In the genomic region with DNA sequence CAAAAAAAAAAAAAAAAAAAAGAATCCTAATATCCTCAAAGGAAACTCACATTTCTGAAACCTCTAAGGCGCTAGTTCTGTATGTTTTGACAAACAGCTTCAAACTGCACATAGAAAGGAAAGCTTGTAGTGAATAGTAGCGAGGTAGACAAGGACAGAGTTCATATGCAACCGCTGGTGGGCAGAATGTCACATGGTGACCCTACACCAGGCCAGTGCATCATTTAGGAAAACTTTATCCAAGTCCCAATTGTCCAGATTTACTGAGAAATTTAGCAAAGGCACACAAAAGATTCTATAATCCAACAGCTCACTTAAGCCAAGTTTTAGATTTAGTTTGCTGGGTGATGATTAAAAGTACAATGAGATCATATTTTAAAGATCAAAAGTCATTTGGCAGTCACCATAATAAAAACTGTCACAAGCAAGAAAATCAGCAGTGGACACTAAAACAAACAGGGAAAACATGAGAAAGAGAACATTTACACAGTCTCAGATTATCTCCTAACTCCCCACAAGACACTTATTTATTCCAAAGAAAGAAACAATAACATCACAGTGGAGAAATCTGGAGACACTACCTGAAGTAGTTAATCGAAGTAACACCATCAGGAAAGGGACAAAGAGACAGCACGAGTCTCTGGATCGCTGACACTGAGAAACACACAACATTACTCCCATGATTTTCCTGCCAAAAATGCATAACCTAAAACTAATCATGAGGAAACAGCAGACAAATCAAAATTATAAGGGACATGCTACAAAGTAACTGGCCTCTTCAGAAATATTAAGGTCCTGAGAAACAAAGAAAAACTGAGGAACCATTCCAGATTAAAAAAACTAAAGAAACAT, we compare ENCODE assay signal across 2 cellular contexts.
TF ChIP-seq lines count a peak whose summit lies in the region.

No MANE protein-coding gene starts in this region.

TF ChIP-seq in GM23338, 12 proteins besides CTCF, POLR2A, EP300 and RAD21 (continued from another document):
- TF ChIP-seq, protein P1, sequence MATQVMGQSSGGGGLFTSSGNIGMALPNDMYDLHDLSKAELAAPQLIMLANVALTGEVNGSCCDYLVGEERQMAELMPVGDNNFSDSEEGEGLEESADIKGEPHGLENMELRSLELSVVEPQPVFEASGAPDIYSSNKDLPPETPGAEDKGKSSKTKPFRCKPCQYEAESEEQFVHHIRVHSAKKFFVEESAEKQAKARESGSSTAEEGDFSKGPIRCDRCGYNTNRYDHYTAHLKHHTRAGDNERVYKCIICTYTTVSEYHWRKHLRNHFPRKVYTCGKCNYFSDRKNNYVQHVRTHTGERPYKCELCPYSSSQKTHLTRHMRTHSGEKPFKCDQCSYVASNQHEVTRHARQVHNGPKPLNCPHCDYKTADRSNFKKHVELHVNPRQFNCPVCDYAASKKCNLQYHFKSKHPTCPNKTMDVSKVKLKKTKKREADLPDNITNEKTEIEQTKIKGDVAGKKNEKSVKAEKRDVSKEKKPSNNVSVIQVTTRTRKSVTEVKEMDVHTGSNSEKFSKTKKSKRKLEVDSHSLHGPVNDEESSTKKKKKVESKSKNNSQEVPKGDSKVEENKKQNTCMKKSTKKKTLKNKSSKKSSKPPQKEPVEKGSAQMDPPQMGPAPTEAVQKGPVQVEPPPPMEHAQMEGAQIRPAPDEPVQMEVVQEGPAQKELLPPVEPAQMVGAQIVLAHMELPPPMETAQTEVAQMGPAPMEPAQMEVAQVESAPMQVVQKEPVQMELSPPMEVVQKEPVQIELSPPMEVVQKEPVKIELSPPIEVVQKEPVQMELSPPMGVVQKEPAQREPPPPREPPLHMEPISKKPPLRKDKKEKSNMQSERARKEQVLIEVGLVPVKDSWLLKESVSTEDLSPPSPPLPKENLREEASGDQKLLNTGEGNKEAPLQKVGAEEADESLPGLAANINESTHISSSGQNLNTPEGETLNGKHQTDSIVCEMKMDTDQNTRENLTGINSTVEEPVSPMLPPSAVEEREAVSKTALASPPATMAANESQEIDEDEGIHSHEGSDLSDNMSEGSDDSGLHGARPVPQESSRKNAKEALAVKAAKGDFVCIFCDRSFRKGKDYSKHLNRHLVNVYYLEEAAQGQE (IDR thresholded peaks at IDR 0.05; ENCODE audit: unreplicated experiment): no peak
- no peak for TF ChIP-seq EZH2phosphoT487 (IDR thresholded peaks at IDR 0.05; ENCODE audit: unreplicated experiment)

TF ChIP-seq in GM12878, 131 proteins besides CTCF, POLR2A, EP300 and RAD21:
- TF ChIP-seq, protein P2, sequence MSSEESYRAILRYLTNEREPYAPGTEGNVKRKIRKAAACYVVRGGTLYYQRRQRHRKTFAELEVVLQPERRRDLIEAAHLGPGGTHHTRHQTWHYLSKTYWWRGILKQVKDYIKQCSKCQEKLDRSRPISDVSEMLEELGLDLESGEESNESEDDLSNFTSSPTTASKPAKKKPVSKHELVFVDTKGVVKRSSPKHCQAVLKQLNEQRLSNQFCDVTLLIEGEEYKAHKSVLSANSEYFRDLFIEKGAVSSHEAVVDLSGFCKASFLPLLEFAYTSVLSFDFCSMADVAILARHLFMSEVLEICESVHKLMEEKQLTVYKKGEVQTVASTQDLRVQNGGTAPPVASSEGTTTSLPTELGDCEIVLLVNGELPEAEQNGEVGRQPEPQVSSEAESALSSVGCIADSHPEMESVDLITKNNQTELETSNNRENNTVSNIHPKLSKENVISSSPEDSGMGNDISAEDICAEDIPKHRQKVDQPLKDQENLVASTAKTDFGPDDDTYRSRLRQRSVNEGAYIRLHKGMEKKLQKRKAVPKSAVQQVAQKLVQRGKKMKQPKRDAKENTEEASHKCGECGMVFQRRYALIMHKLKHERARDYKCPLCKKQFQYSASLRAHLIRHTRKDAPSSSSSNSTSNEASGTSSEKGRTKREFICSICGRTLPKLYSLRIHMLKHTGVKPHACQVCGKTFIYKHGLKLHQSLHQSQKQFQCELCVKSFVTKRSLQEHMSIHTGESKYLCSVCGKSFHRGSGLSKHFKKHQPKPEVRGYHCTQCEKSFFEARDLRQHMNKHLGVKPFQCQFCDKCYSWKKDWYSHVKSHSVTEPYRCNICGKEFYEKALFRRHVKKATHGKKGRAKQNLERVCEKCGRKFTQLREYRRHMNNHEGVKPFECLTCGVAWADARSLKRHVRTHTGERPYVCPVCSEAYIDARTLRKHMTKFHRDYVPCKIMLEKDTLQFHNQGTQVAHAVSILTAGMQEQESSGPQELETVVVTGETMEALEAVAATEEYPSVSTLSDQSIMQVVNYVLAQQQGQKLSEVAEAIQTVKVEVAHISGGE (CRISPR knock-in tag; IDR thresholded peaks at IDR 0.05): no peak
- TF ChIP-seq DPF2 (IDR thresholded peaks at IDR 0.05) (no peak), RFX5 (IDR thresholded peaks at IDR 0.05; ENCODE audit: low read depth, low read length) (no peak), CHD2 (IDR thresholded peaks at IDR 0.05; ENCODE audit: borderline replicate concordance, low read depth, low read length) (no peak), NRF1 (conservative IDR thresholded peaks at IDR 0.05; ENCODE audit: low read depth, low read length) (no peak), ZNF24 (IDR thresholded peaks at IDR 0.05) (no peak), WRNIP1 (IDR thresholded peaks at IDR 0.05; ENCODE audit: borderline replicate concordance, low read depth, low read length) (no peak), POU2F2 (IDR thresholded peaks at IDR 0.05; ENCODE audit: borderline replicate concordance, low read depth, low read length) (no peak), YY1 (IDR thresholded peaks at IDR 0.05; ENCODE audit: low read depth, low read length) (no peak), BACH1 (IDR thresholded peaks at IDR 0.05; ENCODE audit: borderline replicate concordance) (no peak), NFIC (IDR thresholded peaks at IDR 0.05; ENCODE audit: low read depth, low read length) (no peak), RUNX3 (IDR thresholded peaks at IDR 0.05; ENCODE audit: low read length) (no peak)
- TF ChIP-seq, protein P3, sequence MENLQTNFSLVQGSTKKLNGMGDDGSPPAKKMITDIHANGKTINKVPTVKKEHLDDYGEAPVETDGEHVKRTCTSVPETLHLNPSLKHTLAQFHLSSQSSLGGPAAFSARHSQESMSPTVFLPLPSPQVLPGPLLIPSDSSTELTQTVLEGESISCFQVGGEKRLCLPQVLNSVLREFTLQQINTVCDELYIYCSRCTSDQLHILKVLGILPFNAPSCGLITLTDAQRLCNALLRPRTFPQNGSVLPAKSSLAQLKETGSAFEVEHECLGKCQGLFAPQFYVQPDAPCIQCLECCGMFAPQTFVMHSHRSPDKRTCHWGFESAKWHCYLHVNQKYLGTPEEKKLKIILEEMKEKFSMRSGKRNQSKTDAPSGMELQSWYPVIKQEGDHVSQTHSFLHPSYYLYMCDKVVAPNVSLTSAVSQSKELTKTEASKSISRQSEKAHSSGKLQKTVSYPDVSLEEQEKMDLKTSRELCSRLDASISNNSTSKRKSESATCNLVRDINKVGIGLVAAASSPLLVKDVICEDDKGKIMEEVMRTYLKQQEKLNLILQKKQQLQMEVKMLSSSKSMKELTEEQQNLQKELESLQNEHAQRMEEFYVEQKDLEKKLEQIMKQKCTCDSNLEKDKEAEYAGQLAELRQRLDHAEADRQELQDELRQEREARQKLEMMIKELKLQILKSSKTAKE (IDR thresholded peaks at IDR 0.05; ENCODE audit: low read depth, poor library complexity, severe bottlenecking): no peak
- TF ChIP-seq, protein P4, sequence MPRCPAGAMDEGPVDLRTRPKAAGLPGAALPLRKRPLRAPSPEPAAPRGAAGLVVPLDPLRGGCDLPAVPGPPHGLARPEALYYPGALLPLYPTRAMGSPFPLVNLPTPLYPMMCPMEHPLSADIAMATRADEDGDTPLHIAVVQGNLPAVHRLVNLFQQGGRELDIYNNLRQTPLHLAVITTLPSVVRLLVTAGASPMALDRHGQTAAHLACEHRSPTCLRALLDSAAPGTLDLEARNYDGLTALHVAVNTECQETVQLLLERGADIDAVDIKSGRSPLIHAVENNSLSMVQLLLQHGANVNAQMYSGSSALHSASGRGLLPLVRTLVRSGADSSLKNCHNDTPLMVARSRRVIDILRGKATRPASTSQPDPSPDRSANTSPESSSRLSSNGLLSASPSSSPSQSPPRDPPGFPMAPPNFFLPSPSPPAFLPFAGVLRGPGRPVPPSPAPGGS (IDR thresholded peaks at IDR 0.05; ENCODE audit: borderline replicate concordance, insufficient read depth, low read depth, low read length, poor library complexity, severe bottlenecking): no peak
- TF ChIP-seq, protein P5, sequence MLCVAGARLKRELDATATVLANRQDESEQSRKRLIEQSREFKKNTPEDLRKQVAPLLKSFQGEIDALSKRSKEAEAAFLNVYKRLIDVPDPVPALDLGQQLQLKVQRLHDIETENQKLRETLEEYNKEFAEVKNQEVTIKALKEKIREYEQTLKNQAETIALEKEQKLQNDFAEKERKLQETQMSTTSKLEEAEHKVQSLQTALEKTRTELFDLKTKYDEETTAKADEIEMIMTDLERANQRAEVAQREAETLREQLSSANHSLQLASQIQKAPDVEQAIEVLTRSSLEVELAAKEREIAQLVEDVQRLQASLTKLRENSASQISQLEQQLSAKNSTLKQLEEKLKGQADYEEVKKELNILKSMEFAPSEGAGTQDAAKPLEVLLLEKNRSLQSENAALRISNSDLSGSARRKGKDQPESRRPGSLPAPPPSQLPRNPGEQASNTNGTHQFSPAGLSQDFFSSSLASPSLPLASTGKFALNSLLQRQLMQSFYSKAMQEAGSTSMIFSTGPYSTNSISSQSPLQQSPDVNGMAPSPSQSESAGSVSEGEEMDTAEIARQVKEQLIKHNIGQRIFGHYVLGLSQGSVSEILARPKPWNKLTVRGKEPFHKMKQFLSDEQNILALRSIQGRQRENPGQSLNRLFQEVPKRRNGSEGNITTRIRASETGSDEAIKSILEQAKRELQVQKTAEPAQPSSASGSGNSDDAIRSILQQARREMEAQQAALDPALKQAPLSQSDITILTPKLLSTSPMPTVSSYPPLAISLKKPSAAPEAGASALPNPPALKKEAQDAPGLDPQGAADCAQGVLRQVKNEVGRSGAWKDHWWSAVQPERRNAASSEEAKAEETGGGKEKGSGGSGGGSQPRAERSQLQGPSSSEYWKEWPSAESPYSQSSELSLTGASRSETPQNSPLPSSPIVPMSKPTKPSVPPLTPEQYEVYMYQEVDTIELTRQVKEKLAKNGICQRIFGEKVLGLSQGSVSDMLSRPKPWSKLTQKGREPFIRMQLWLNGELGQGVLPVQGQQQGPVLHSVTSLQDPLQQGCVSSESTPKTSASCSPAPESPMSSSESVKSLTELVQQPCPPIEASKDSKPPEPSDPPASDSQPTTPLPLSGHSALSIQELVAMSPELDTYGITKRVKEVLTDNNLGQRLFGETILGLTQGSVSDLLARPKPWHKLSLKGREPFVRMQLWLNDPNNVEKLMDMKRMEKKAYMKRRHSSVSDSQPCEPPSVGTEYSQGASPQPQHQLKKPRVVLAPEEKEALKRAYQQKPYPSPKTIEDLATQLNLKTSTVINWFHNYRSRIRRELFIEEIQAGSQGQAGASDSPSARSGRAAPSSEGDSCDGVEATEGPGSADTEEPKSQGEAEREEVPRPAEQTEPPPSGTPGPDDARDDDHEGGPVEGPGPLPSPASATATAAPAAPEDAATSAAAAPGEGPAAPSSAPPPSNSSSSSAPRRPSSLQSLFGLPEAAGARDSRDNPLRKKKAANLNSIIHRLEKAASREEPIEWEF (IDR thresholded peaks at IDR 0.05; ENCODE audit: insufficient replicate concordance, low read depth, low read length): no peak
